Comparison of ENCODE assay signal across 8 cellular contexts in genomic region chr2:216014006-216014405, GRCh38. TPM values are rescaled to one million over a fixed set of nuclear protein-coding genes. Genes with fewer than 3 reads are reported as not detected.
A peak's percentile ranks its signal among the peaks of the same experiment; 100 is the strongest.
DNase-seq lines count a peak whose midpoint lies in the region; ATAC-seq and TF ChIP-seq lines count a peak whose summit lies in the region.
"Had no signal": no experiment of that assay in that cellular context is flagged by ENCODE, and none has a peak within 500 bp of the region (broad histone marks: within the 10 kb centered on the region; RNA-seq: fewer than 3 reads in every experiment).

No MANE protein-coding gene starts in this region.

- no peak for TF ChIP-seq POLR2A in NB4 (IDR thresholded peaks at IDR 0.05; ENCODE audit: extremely low read depth, insufficient read length)

- peaks cover 13% of the 10 kb centered on the region for H3K4me1 ChIP-seq in neural progenitor cell

- no peak overlapping the region for H3K9ac ChIP-seq in neural progenitor cell

- H3K27me3 Mint-ChIP-seq in chondrocyte (ENCODE audit: low read depth) (no peaks in the 10 kb centered on the region), neural progenitor cell (ENCODE audit: insufficient read depth, low read depth) (no peaks in the 10 kb centered on the region)

- H2AFZ ChIP-seq in neural progenitor cell (replicated peaks): no peak overlapping the region

- no peak overlapping the region for H3K27ac Mint-ChIP-seq in chondrocyte (ENCODE audit: unreplicated experiment)
- no peak overlapping the region for H3K27ac Mint-ChIP-seq in neural progenitor cell

- no peaks in the 10 kb centered on the region for H3K27me3 ChIP-seq in neural progenitor cell

- H3K4me3 Mint-ChIP-seq in chondrocyte (ENCODE audit: unreplicated experiment) (peak overlapping the region; percentile 7), neural progenitor cell (peak overlapping the region; percentile 87)

- DNase-seq in GM12865 (ENCODE audit: low read depth): no peak
- no peak for DNase-seq in NB4 (ENCODE audit: low read depth)
- DNase-seq in chondrocyte (ENCODE audit: low spot score): no peak
- DNase-seq in neural progenitor cell (ENCODE audit: low spot score): no peak
- no peak for DNase-seq in NCI-H1048 (lab: John Stamatoyannopoulos, UW)
- DNase-seq in activated CD4-positive, CD25-positive, alpha-beta regulatory T cell treated with anti-CD3 and anti-CD28 coated beads, Interleukin-2, amount 50 U/mL, for 72 hours: no peak

- H3K9me3 ChIP-seq in neural progenitor cell (ENCODE audit: low read depth): no peaks in the 10 kb centered on the region

- no peak overlapping the region for H3K27ac ChIP-seq in neural progenitor cell

- ATAC-seq in HG03025 (IDR thresholded peaks at IDR 0.05; ENCODE audit: low FRiP score, unreplicated experiment): no peak

- no peaks in the 10 kb centered on the region for H3F3A ChIP-seq in neural progenitor cell (ENCODE audit: low read depth)

- peaks cover 38% of the 10 kb centered on the region for H3K79me2 ChIP-seq in neural progenitor cell (ENCODE audit: low read depth)

- TF ChIP-seq CTCF in GM12865 (IDR thresholded peaks at IDR 0.05; ENCODE audit: insufficient read depth, low read depth, low read length, missing control alignments) (no peak), NB4 (IDR thresholded peaks at IDR 0.05; ENCODE audit: low read depth, low read length) (no peak), chondrocyte (IDR thresholded peaks at IDR 0.05) (no peak), neural progenitor cell (IDR thresholded peaks at IDR 0.05) (no peak)

- H3K36me3 Mint-ChIP-seq in chondrocyte (ENCODE audit: low read depth): no peaks in the 10 kb centered on the region
- H3K36me3 Mint-ChIP-seq in neural progenitor cell: no peaks in the 10 kb centered on the region

- H3K4me2 ChIP-seq in neural progenitor cell: no peak overlapping the region

- H3K9me3 Mint-ChIP-seq in chondrocyte (ENCODE audit: low read depth) (no peaks in the 10 kb centered on the region), neural progenitor cell (no peaks in the 10 kb centered on the region)
- H3K9me3 Mint-ChIP-seq: dendritic cell treated with granulocyte-macrophage colony-stimulating factor and Interleukin-4, amounts not matched to agents 40 ng/mL and 50 ng/mL, for 4 days had no signal

- no peaks in the 10 kb centered on the region for H4K20me1 ChIP-seq in neural progenitor cell (ENCODE audit: low read depth)

- H3K4me3 ChIP-seq in GM12865 (ENCODE audit: low read depth, low read length) (peak overlapping the region; percentile 98), NB4 (ENCODE audit: low read depth, low read length) (peak overlapping the region; percentile 7), neural progenitor cell (no peak overlapping the region)

- H3K4me1 Mint-ChIP-seq in chondrocyte (ENCODE audit: low read depth) (peaks cover 13% of the 10 kb centered on the region), neural progenitor cell (peaks cover 15% of the 10 kb centered on the region)

- no peaks in the 10 kb centered on the region for H3K36me3 ChIP-seq in neural progenitor cell

RNA-seq across cellular contexts. Expression of gene MREG, which starts 0.7 kb away (rescaled TPM):
- 1.8 to 4.5 TPM (median 2.7 TPM) in 3 replicates for total RNA-seq in chondrocyte
- total RNA-seq in neural progenitor cell (ENCODE audit: low replicate concordance): 11.0 and 19.1 TPM in 2 replicates
